Comparison of ENCODE assay signal across 19 cellular contexts in the genomic region with DNA sequence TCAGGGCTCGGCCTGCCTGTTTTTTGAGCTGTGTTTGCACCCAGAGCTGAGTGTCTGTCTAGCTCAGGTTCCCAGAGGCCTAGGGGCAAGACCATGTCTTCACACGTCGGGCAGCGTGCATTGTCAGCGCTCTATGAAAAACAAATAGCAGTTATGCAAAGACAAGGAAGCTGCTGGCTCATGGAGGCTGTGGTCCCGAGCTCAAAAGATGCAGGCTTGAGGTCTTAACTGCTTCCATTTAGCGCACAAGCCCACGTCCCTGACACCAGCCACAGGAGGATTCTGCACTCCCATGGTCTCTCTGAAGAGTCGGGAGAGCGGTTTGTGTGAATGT. TPM values are rescaled to one million over a fixed set of nuclear protein-coding genes. Genes with fewer than 3 reads are reported as not detected.
DNase-seq lines count a peak whose midpoint lies in the region; ATAC-seq and TF ChIP-seq lines count a peak whose summit lies in the region.
"Had no signal": no experiment of that assay in that cellular context is flagged by ENCODE, and none has a peak within 500 bp of the region (broad histone marks: within the 10 kb centered on the region; RNA-seq: fewer than 3 reads in every experiment).

No MANE protein-coding gene starts in this region.

- H3F3A ChIP-seq in GM23338 (replicated peaks; ENCODE audit: low read depth), result no peaks in the 10 kb centered on the region

- no peaks in the 10 kb centered on the region for H4K20me1 ChIP-seq in GM23338 (replicated peaks; ENCODE audit: insufficient read depth)

- no peak overlapping the region for H3K4me3 Mint-ChIP-seq in GM23338
- H3K4me3 Mint-ChIP-seq: activated CD8-positive, alpha-beta T cell treated with anti-CD3 and anti-CD28 coated beads, Interleukin-2, amount 10 ng/mL, durations not matched to agents 7 days and 5 days; T-helper 1 cell treated with Interleukin-12 subunit alpha and Interleukin-12 subunit beta and Interleukin-4 antibody, amounts not matched to agents 30 μg/mL and 1 μg/mL, for 36 hours had no signal

- H3K27ac ChIP-seq in GM23338 (ENCODE audit: low read depth) (no peak overlapping the region), skeletal muscle tissue (ENCODE audit: low read depth, low read length) (peak overlapping the region; percentile 54)
- H3K27ac ChIP-seq: C4-2B, thoracic aorta had no signal

- no peak overlapping the region for H3K27ac Mint-ChIP-seq in GM23338
- H3K27ac Mint-ChIP-seq: activated CD8-positive, alpha-beta T cell treated with anti-CD3 and anti-CD28 coated beads, Interleukin-2, amount 10 ng/mL, durations not matched to agents 7 days and 5 days; T-helper 1 cell treated with Interleukin-12 subunit alpha and Interleukin-12 subunit beta and Interleukin-4 antibody, amounts not matched to agents 30 μg/mL and 1 μg/mL, for 36 hours had no signal

- no peaks in the 10 kb centered on the region for H3K36me3 Mint-ChIP-seq in GM23338 (ENCODE audit: low read depth)

- peak overlapping the region; percentile 84; the same call in 1 of the 2 replicates for H2AFZ ChIP-seq in GM23338

- no peaks in the 10 kb centered on the region for H3K36me3 ChIP-seq in GM23338 (ENCODE audit: insufficient read depth)
- no peaks in the 10 kb centered on the region for H3K36me3 ChIP-seq in skeletal muscle tissue (ENCODE audit: control insufficient read depth in 3 of 3, insufficient read depth in 3 of 3, low read length in 3 of 3)
- H3K36me3 ChIP-seq: HAP-1, thoracic aorta had no signal

- TF ChIP-seq CTCF in GM23338 (conservative IDR thresholded peaks at IDR 0.05; ENCODE audit: low read depth in 2 of 2), result no peak

- H3K4me1 ChIP-seq in GM23338 (ENCODE audit: insufficient read depth), result no peaks in the 10 kb centered on the region
- peaks cover 46 to 58% (median 48%) of the 10 kb centered on the region in 3 donors for H3K4me1 ChIP-seq in skeletal muscle tissue (ENCODE audit: control insufficient read depth in 3 of 3, insufficient read depth in 3 of 3, low read length in 3 of 3)
- H3K4me1 ChIP-seq: HAP-1 had no signal

- H3K9me2 ChIP-seq in GM23338 (ENCODE audit: insufficient read depth), result no peaks in the 10 kb centered on the region

- H3K79me2 ChIP-seq in GM23338 (replicated peaks; ENCODE audit: insufficient read depth), result no peaks in the 10 kb centered on the region

- H3K9me3 ChIP-seq in skeletal muscle tissue (ENCODE audit: control insufficient read depth in 3 of 3, low read length in 3 of 3), result no peaks in the 10 kb centered on the region
- H3K9me3 ChIP-seq: HAP-1, mucosa of descending colon, thoracic aorta had no signal

- H3K27me3 ChIP-seq in GM23338 (ENCODE audit: insufficient read depth) (no peaks in the 10 kb centered on the region), skeletal muscle tissue (ENCODE audit: control insufficient read depth in 3 of 3, insufficient read depth in 3 of 3, low read length in 3 of 3) (no peaks in the 10 kb centered on the region)

- no peak overlapping the region for H3K4me3 ChIP-seq in GM23338
- no peak overlapping the region for H3K4me3 ChIP-seq in skeletal muscle tissue (ENCODE audit: low read length in 3 of 3)
- H3K4me3 ChIP-seq: HAP-1, mucosa of descending colon, thoracic aorta had no signal

- H3K9me3 Mint-ChIP-seq in GM23338, result no peaks in the 10 kb centered on the region
- H3K9me3 Mint-ChIP-seq: T-helper 1 cell treated with Interleukin-12 subunit alpha and Interleukin-12 subunit beta and Interleukin-4 antibody, amounts not matched to agents 30 μg/mL and 1 μg/mL, for 36 hours had no signal

- no peak overlapping the region for H3K4me2 ChIP-seq in GM23338

- DNase-seq in GM23338 (ENCODE audit: low spot score), result no peak
- peak; percentile 54 for DNase-seq in NCI-H69 (lab: John Stamatoyannopoulos, UW)
- DNase-seq in SKM-1 (lab: John Stamatoyannopoulos, UW; ENCODE audit: unreplicated experiment), result no peak
- no peak for DNase-seq in SIG-M5 (lab: John Stamatoyannopoulos, UW)
- DNase-seq: DMS79; effector CD4-positive, alpha-beta T cell; NCI-H1436 treated with DMSO at 0.1 percent for 48 hours; NCI-H2227 treated with DMSO at 0.1 percent for 48 hours; SHP77 had no signal

- H3K9ac ChIP-seq in skeletal muscle tissue (ENCODE audit: low read depth in 1 of 3, low read length in 3 of 3), result peak overlapping the region in 1 of 3 donors; percentile 33

- peaks cover 7% of the 10 kb centered on the region; the same call in 2 of the 3 replicates for H3K4me1 Mint-ChIP-seq in GM23338

- ATAC-seq in GM23338 (no peak; the same call in 2 of the 3 replicates), esophagus mucosa (peak; percentile 87), GM18520 (IDR thresholded peaks at IDR 0.05; ENCODE audit: unreplicated experiment) (no peak)
- ATAC-seq: activated CD8-positive, alpha-beta T cell treated with anti-CD3 and anti-CD28 coated beads, Interleukin-2, amount 10 ng/mL, durations not matched to agents 7 days and 5 days had no signal

- H3K27me3 Mint-ChIP-seq in GM23338 (ENCODE audit: insufficient read depth, low read depth, poor library complexity), result peaks cover 5% of the 10 kb centered on the region

TF ChIP-seq in GM23338, 12 proteins besides CTCF, POLR2A, EP300 and RAD21 (continues in another document):
- TF ChIP-seq ZNF114 (CRISPR knock-in tag; IDR thresholded peaks at IDR 0.05) (no peak), POLR2AphosphoS5 (IDR thresholded peaks at IDR 0.05; ENCODE audit: low read depth) (no peak), STAT1 (IDR thresholded peaks at IDR 0.05; ENCODE audit: unreplicated experiment) (no peak), EZH2phosphoT487 (IDR thresholded peaks at IDR 0.05; ENCODE audit: unreplicated experiment) (no peak), CREB1 (CRISPR knock-in tag; IDR thresholded peaks at IDR 0.05; ENCODE audit: low read depth) (no peak)
- TF ChIP-seq, protein P1, sequence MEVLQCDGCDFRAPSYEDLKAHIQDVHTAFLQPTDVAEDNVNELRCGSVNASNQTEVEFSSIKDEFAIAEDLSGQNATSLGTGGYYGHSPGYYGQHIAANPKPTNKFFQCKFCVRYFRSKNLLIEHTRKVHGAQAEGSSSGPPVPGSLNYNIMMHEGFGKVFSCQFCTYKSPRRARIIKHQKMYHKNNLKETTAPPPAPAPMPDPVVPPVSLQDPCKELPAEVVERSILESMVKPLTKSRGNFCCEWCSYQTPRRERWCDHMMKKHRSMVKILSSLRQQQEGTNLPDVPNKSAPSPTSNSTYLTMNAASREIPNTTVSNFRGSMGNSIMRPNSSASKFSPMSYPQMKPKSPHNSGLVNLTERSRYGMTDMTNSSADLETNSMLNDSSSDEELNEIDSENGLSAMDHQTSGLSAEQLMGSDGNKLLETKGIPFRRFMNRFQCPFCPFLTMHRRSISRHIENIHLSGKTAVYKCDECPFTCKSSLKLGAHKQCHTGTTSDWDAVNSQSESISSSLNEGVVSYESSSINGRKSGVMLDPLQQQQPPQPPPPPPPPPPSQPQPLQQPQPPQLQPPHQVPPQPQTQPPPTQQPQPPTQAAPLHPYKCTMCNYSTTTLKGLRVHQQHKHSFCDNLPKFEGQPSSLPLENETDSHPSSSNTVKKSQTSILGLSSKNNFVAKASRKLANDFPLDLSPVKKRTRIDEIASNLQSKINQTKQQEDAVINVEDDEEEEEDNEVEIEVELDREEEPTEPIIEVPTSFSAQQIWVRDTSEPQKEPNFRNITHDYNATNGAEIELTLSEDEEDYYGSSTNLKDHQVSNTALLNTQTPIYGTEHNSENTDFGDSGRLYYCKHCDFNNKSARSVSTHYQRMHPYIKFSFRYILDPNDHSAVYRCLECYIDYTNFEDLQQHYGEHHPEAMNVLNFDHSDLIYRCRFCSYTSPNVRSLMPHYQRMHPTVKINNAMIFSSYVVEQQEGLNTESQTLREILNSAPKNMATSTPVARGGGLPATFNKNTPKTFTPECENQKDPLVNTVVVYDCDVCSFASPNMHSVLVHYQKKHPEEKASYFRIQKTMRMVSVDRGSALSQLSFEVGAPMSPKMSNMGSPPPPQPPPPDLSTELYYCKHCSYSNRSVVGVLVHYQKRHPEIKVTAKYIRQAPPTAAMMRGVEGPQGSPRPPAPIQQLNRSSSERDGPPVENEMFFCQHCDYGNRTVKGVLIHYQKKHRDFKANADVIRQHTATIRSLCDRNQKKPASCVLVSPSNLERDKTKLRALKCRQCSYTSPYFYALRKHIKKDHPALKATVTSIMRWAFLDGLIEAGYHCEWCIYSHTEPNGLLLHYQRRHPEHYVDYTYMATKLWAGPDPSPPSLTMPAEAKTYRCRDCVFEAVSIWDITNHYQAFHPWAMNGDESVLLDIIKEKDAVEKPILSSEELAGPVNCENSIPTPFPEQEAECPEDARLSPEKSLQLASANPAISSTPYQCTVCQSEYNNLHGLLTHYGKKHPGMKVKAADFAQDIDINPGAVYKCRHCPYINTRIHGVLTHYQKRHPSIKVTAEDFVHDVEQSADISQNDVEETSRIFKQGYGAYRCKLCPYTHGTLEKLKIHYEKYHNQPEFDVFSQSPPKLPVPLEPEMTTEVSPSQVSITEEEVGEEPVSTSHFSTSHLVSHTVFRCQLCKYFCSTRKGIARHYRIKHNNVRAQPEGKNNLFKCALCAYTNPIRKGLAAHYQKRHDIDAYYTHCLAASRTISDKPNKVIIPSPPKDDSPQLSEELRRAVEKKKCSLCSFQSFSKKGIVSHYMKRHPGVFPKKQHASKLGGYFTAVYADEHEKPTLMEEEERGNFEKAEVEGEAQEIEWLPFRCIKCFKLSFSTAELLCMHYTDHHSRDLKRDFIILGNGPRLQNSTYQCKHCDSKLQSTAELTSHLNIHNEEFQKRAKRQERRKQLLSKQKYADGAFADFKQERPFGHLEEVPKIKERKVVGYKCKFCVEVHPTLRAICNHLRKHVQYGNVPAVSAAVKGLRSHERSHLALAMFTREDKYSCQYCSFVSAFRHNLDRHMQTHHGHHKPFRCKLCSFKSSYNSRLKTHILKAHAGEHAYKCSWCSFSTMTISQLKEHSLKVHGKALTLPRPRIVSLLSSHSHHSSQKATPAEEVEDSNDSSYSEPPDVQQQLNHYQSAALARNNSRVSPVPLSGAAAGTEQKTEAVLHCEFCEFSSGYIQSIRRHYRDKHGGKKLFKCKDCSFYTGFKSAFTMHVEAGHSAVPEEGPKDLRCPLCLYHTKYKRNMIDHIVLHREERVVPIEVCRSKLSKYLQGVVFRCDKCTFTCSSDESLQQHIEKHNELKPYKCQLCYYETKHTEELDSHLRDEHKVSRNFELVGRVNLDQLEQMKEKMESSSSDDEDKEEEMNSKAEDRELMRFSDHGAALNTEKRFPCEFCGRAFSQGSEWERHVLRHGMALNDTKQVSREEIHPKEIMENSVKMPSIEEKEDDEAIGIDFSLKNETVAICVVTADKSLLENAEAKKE (CRISPR knock-in tag; IDR thresholded peaks at IDR 0.05), result no peak

RNA-seq across cellular contexts. Expression of a gene that starts 48.6 kb away (rescaled TPM):
- 0.94 and 2.1 TPM in 2 replicates for total RNA-seq in GM23338 (2014; rRNA removed; shearing (Covaris generic))
- polyA plus RNA-seq in GM23338 (2016; fragmentation: Nextera tagmentation; extraction: Ambion mirVana), result 1.2 and 2.6 TPM in 2 replicates
- 2.9 TPM for total RNA-seq in esophagus mucosa
- total RNA-seq in skeletal muscle tissue, result 2.6 TPM
- total RNA-seq: LHCN-M2 had no signal
